14 cellular contexts compared by ENCODE assay signal in genomic region chr5:93602261-93603149, GRCh38. TPM values are rescaled to one million over a fixed set of nuclear protein-coding genes. Genes with fewer than 3 reads are reported as not detected.
A peak's percentile ranks its signal among the peaks of the same experiment; 100 is the strongest.
DNase-seq lines count a peak whose midpoint lies in the region; ATAC-seq and TF ChIP-seq lines count a peak whose summit lies in the region.
"Had no signal": no experiment of that assay in that cellular context is flagged by ENCODE, and none has a peak within 500 bp of the region (broad histone marks: within the 10 kb centered on the region; RNA-seq: fewer than 3 reads in every experiment).

No MANE protein-coding gene starts in this region.

- TF ChIP-seq CTCF in adrenal gland (IDR thresholded peaks at IDR 0.05) (no peak), tibial nerve (IDR thresholded peaks at IDR 0.05) (no peak)

- DNase-seq in activated CD4-positive, alpha-beta T cell treated with anti-CD3 and anti-CD28 coated beads, Interleukin-2, amount 10 ng/mL, durations not matched to agents 24 days and 14 days: peak; percentile 52
- DNase-seq in activated CD4-positive, alpha-beta T cell treated with anti-CD3 and anti-CD28 coated beads, Interleukin-2, amount 50 U/mL, for 48 hours: no peak
- no peak for DNase-seq in adrenal gland
- peak; percentile 62 for DNase-seq in iris pigment epithelial cell (ENCODE audit: low read depth)
- DNase-seq in tibial nerve (ENCODE audit: low spot score in 2 of 2): no peak
- DNase-seq in occipital lobe (lab: John Stamatoyannopoulos, UW): no peak
- no peak for DNase-seq in natural killer cell treated with Interleukin-12 subunit alpha and Interleukin-12 subunit beta and Interleukin-15 and Interleukin-18, amount 100 ng/mL, for 72 hours (ENCODE audit: low spot score)
- DNase-seq: activated CD4-positive, alpha-beta memory T cell treated with anti-CD3 and anti-CD28 coated beads, Interleukin-2, amount 10 ng/mL, durations not matched to agents 7 days and 5 days; DMS79 treated with DMSO at 0.1 percent for 48 hours; immature natural killer cell; stimulated activated CD4-positive, alpha-beta T cell treated with anti-CD3 and anti-CD28 coated beads, Interleukin-2, amount 100 ng/mL, for 24 hours; stimulated activated naive CD8-positive, alpha-beta T cell treated with anti-CD3 and anti-CD28 coated beads, Interleukin-15, Interleukin-2, amounts not matched to agents 100 U/mL and 50 U/mL, for 24 hours had no signal

- H3K4me1 Mint-ChIP-seq in activated CD4-positive, alpha-beta T cell treated with anti-CD3 and anti-CD28 coated beads, Interleukin-2, amount 10 ng/mL, durations not matched to agents 24 days and 14 days: peaks cover 3% of the 10 kb centered on the region
- H3K4me1 Mint-ChIP-seq in natural killer cell treated with Interleukin-12 subunit alpha and Interleukin-12 subunit beta and Interleukin-15 and Interleukin-18, amount 100 ng/mL, for 72 hours (ENCODE audit: low read depth in 2 of 2): peaks cover 3 to 10% of the 10 kb centered on the region in 2 donors

- TF ChIP-seq POLR2A in adrenal gland (IDR thresholded peaks at IDR 0.05): no peak
- no peak for TF ChIP-seq POLR2A in tibial nerve (IDR thresholded peaks at IDR 0.05)

- H3K4me1 ChIP-seq in adrenal gland (replicated peaks in 1 of 2) (peaks cover 0 to 3% of the 10 kb centered on the region in 2 donors), tibial nerve (peaks cover 0 to 71% (median 4%) of the 10 kb centered on the region in 4 donors)

- H3K4me3 ChIP-seq in adrenal gland (peak overlapping the region in 1 of 4 donors; percentile 40), tibial nerve (peak overlapping the region; percentile 7 to 39 (median 24))

- no peaks in the 10 kb centered on the region for H3K36me3 ChIP-seq in adrenal gland (replicated peaks in 1 of 2)
- H3K36me3 ChIP-seq in tibial nerve: no peaks in the 10 kb centered on the region
- H3K36me3 ChIP-seq: neutrophil had no signal

- no peak for TF ChIP-seq EP300 in tibial nerve (IDR thresholded peaks at IDR 0.05)

- no peak overlapping the region for H3K27ac Mint-ChIP-seq in activated CD4-positive, alpha-beta T cell treated with anti-CD3 and anti-CD28 coated beads, Interleukin-2, amount 10 ng/mL, durations not matched to agents 24 days and 14 days
- H3K27ac Mint-ChIP-seq in natural killer cell treated with Interleukin-12 subunit alpha and Interleukin-12 subunit beta and Interleukin-15 and Interleukin-18, amount 100 ng/mL, for 72 hours: no peak overlapping the region
- H3K27ac Mint-ChIP-seq: activated CD4-positive, alpha-beta memory T cell treated with anti-CD3 and anti-CD28 coated beads, Interleukin-2, amount 10 ng/mL, durations not matched to agents 7 days and 5 days; immature natural killer cell had no signal

- peaks cover 49% of the 10 kb centered on the region for H3K27me3 Mint-ChIP-seq in activated CD4-positive, alpha-beta T cell treated with anti-CD3 and anti-CD28 coated beads, Interleukin-2, amount 10 ng/mL, durations not matched to agents 24 days and 14 days
- peaks cover 29 to 39% of the 10 kb centered on the region in 2 donors for H3K27me3 Mint-ChIP-seq in natural killer cell treated with Interleukin-12 subunit alpha and Interleukin-12 subunit beta and Interleukin-15 and Interleukin-18, amount 100 ng/mL, for 72 hours

- no peak for ATAC-seq in GM18511 (IDR thresholded peaks at IDR 0.05; ENCODE audit: unreplicated experiment)
- ATAC-seq in natural killer cell treated with Interleukin-12 subunit alpha and Interleukin-12 subunit beta and Interleukin-15 and Interleukin-18, amount 100 ng/mL, for 72 hours: no peak
- ATAC-seq: stimulated activated naive CD8-positive, alpha-beta T cell treated with anti-CD3 and anti-CD28 coated beads, Interleukin-15, Interleukin-2, amounts not matched to agents 100 U/mL and 50 U/mL, for 24 hours had no signal

- 53 to 70% (median 62%) methylated on average over 32 to 38 of the region's 38 CpGs for WGBS in adrenal gland, 4 donors
- 46 to 50% methylated on average over 38 of the region's 38 CpGs for WGBS in tibial nerve, 2 donors

- H3K9me3 ChIP-seq in adrenal gland (replicated peaks in 1 of 3) (no peaks in the 10 kb centered on the region), tibial nerve (no peaks in the 10 kb centered on the region)
- H3K9me3 ChIP-seq: neutrophil had no signal

- peak overlapping the region in 4 of 5 donors; percentile 25 to 88 (median 54) for H3K27ac ChIP-seq in adrenal gland
- H3K27ac ChIP-seq in tibial nerve: peak overlapping the region; percentile 72 to 94 (median 86)
- H3K27ac ChIP-seq: neutrophil had no signal

- H3K36me3 Mint-ChIP-seq in activated CD4-positive, alpha-beta T cell treated with anti-CD3 and anti-CD28 coated beads, Interleukin-2, amount 10 ng/mL, durations not matched to agents 24 days and 14 days (ENCODE audit: low read depth): peaks cover 5% of the 10 kb centered on the region
- H3K36me3 Mint-ChIP-seq in natural killer cell treated with Interleukin-12 subunit alpha and Interleukin-12 subunit beta and Interleukin-15 and Interleukin-18, amount 100 ng/mL, for 72 hours: no peaks in the 10 kb centered on the region
- H3K36me3 Mint-ChIP-seq: immature natural killer cell had no signal

- intact Hi-C loops in activated CD4-positive, alpha-beta T cell treated with anti-CD3 and anti-CD28 coated beads, Interleukin-2, amount 10 ng/mL, durations not matched to agents 24 days and 14 days (cut with micrococcal nuclease): loop anchor here (2.0 kb wide), 1 partner anchor 16 kb away; no protein-coding TSS in a partner anchor
- intact Hi-C loops in adrenal gland (cut with DNase I): no loop called here

- H3K27me3 ChIP-seq in adrenal gland (peaks cover 14% of the 10 kb centered on the region), tibial nerve (peaks cover 0 to 31% of the 10 kb centered on the region in 2 donors)

- H3K9me3 Mint-ChIP-seq in activated CD4-positive, alpha-beta T cell treated with anti-CD3 and anti-CD28 coated beads, Interleukin-2, amount 10 ng/mL, durations not matched to agents 24 days and 14 days: peaks cover 3% of the 10 kb centered on the region
- H3K9me3 Mint-ChIP-seq in natural killer cell treated with Interleukin-12 subunit alpha and Interleukin-12 subunit beta and Interleukin-15 and Interleukin-18, amount 100 ng/mL, for 72 hours: no peaks in the 10 kb centered on the region
- H3K9me3 Mint-ChIP-seq: activated CD4-positive, alpha-beta memory T cell treated with anti-CD3 and anti-CD28 coated beads, Interleukin-2, amount 10 ng/mL, durations not matched to agents 7 days and 5 days had no signal

- no peak overlapping the region for H3K4me3 Mint-ChIP-seq in activated CD4-positive, alpha-beta T cell treated with anti-CD3 and anti-CD28 coated beads, Interleukin-2, amount 10 ng/mL, durations not matched to agents 24 days and 14 days
- no peak overlapping the region for H3K4me3 Mint-ChIP-seq in natural killer cell treated with Interleukin-12 subunit alpha and Interleukin-12 subunit beta and Interleukin-15 and Interleukin-18, amount 100 ng/mL, for 72 hours
- H3K4me3 Mint-ChIP-seq: activated CD4-positive, alpha-beta memory T cell treated with anti-CD3 and anti-CD28 coated beads, Interleukin-2, amount 10 ng/mL, durations not matched to agents 7 days and 5 days; immature natural killer cell had no signal

RNA-seq across cellular contexts. Expression of gene NR2F1, which starts 19.5 kb away (rescaled TPM):
- not detected in 2 replicates for total RNA-seq in activated CD4-positive, alpha-beta T cell treated with anti-CD3 and anti-CD28 coated beads, Interleukin-2, amount 10 ng/mL, durations not matched to agents 24 days and 14 days
- total RNA-seq in adrenal gland: 100 to 1,000 TPM in 3 of 8 donors, 10 to 100 TPM in 5; 50.1 to 195 (median 89.3) TPM
- polyA plus RNA-seq in adrenal gland: 10 to 100 TPM; 22.4 to 64.4 (median 42.2) TPM
- total RNA-seq in tibial nerve: 10 to 100 TPM; 64.9 to 81.3 (median 67.6) TPM
- total RNA-seq in occipital lobe: 121 TPM
- total RNA-seq in natural killer cell treated with Interleukin-12 subunit alpha and Interleukin-12 subunit beta and Interleukin-15 and Interleukin-18, amount 100 ng/mL, for 72 hours: not detected
- total RNA-seq: activated CD4-positive, alpha-beta memory T cell treated with anti-CD3 and anti-CD28 coated beads, Interleukin-2, amount 10 ng/mL, durations not matched to agents 7 days and 5 days had no signal
- polyA plus RNA-seq: immature natural killer cell had no signal

RNA-seq across cellular contexts. Expression of gene NR2F1-AS1, which starts 21.5 kb away (rescaled TPM):
- not detected in 2 replicates for total RNA-seq in activated CD4-positive, alpha-beta T cell treated with anti-CD3 and anti-CD28 coated beads, Interleukin-2, amount 10 ng/mL, durations not matched to agents 24 days and 14 days
- 10 to 100 TPM; 13.2 to 42.0 (median 25.7) TPM for total RNA-seq in adrenal gland
- 100 to 1,000 TPM in 1 of 3 donors, 10 to 100 TPM in 2; 20.8 to 107 (median 62.1) TPM for polyA plus RNA-seq in adrenal gland
- 10 to 100 TPM; 13.5 to 38.4 (median 35.4) TPM for total RNA-seq in tibial nerve
- 109 TPM for total RNA-seq in occipital lobe
- not detected for total RNA-seq in natural killer cell treated with Interleukin-12 subunit alpha and Interleukin-12 subunit beta and Interleukin-15 and Interleukin-18, amount 100 ng/mL, for 72 hours
- total RNA-seq: activated CD4-positive, alpha-beta memory T cell treated with anti-CD3 and anti-CD28 coated beads, Interleukin-2, amount 10 ng/mL, durations not matched to agents 7 days and 5 days had no signal
- polyA plus RNA-seq: immature natural killer cell had no signal

Comparison
In these comparisons a context has a peak if more than half of its experiments do, and no peak if none do; other contexts are left out.
1. DNase-seq: peak in activated CD4-positive, alpha-beta T cell treated with anti-CD3 and anti-CD28 coated beads, Interleukin-2, amount 10 ng/mL, durations not matched to agents 24 days and 14 days (single experiment) and iris pigment epithelial cell (single experiment); none in activated CD4-positive, alpha-beta T cell treated with anti-CD3 and anti-CD28 coated beads, Interleukin-2, amount 50 U/mL, for 48 hours (0 of 2), adrenal gland (0 of 7), tibial nerve (0 of 2), occipital lobe (single experiment) and natural killer cell treated with Interleukin-12 subunit alpha and Interleukin-12 subunit beta and Interleukin-15 and Interleukin-18, amount 100 ng/mL, for 72 hours (single experiment).
2. RNA of gene NR2F1, which starts 19.5 kb away (total RNA-seq): 121 TPM in occipital lobe (single experiment), 50.1 to 195 TPM in adrenal gland and 64.9 to 81.3 TPM in tibial nerve; not detected in activated CD4-positive, alpha-beta T cell treated with anti-CD3 and anti-CD28 coated beads, Interleukin-2, amount 10 ng/mL, durations not matched to agents 24 days and 14 days and not detected in natural killer cell treated with Interleukin-12 subunit alpha and Interleukin-12 subunit beta and Interleukin-15 and Interleukin-18, amount 100 ng/mL, for 72 hours; every median in the first group is over 10 times any median in the second.
3. RNA of gene NR2F1-AS1, which starts 21.5 kb away (total RNA-seq): 109 TPM in occipital lobe (single experiment), 13.5 to 38.4 TPM in tibial nerve and 13.2 to 42.0 TPM in adrenal gland; not detected in activated CD4-positive, alpha-beta T cell treated with anti-CD3 and anti-CD28 coated beads, Interleukin-2, amount 10 ng/mL, durations not matched to agents 24 days and 14 days and not detected in natural killer cell treated with Interleukin-12 subunit alpha and Interleukin-12 subunit beta and Interleukin-15 and Interleukin-18, amount 100 ng/mL, for 72 hours; every median in the first group is over 10 times any median in the second.